2 cellular contexts compared by ENCODE assay signal in the genomic region with DNA sequence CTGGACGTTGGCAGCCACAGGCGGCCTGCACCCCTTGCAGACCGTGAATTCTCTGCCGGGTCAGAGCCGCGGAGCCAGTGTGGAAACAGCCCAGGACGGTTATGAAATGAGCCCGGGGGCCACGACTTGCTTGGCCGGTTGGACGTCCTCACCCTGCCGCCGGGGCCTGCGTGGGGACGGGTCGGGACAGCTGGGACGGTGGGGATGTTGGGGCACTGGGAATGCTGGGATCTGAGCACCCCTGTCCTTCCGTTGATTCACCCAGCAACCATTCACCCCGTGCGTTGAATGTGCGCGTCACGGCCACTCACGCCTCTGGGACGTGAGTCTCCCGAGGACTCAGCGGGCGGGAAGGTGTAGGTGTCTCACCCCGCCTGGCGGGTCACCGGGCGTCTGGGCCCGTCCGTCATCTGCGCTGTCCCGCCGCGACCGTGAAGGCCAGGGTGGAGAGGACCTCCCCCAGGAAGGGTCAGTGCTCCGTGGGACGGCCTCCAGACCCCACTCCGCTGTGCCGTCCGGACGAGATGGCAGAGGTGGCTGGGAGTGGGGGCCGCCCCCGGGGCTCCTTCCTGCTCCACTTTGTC.
TF ChIP-seq lines count a peak whose summit lies in the region.

No MANE protein-coding gene starts in this region.

TF ChIP-seq in IMR-90, 13 proteins besides CTCF, POLR2A, EP300 and RAD21:
- TF ChIP-seq CHD1 (IDR thresholded peaks at IDR 0.05; ENCODE audit: low read depth, low read length) (no peak), FOS (IDR thresholded peaks at IDR 0.05; ENCODE audit: low read depth, low read length) (peak; percentile 75), CEBPB (IDR thresholded peaks at IDR 0.05; ENCODE audit: low read depth, low read length) (peak; percentile 29; the same call in 1 of the 2 replicates), USF2 (IDR thresholded peaks at IDR 0.05; ENCODE audit: low read depth, low read length) (no peak), RFX5 (IDR thresholded peaks at IDR 0.05; ENCODE audit: low read depth, low read length) (peak; percentile 68; the same call in 1 of the 2 replicates), SMC3 (IDR thresholded peaks at IDR 0.05; ENCODE audit: low read depth, low read length) (no peak), BHLHE40 (IDR thresholded peaks at IDR 0.05; ENCODE audit: low read depth, low read length) (peak; percentile 91), MAZ (IDR thresholded peaks at IDR 0.05; ENCODE audit: borderline replicate concordance, low read depth, low read length) (peak; percentile 10; the same call in 1 of the 2 replicates)

TF ChIP-seq in GM12878, 131 proteins besides CTCF, POLR2A, EP300 and RAD21:
- TF ChIP-seq IKZF1 (conservative IDR thresholded peaks at IDR 0.05) (0 out of 2 replicates have a peak, but pooled peaks have one; percentile 30), RFX5 (IDR thresholded peaks at IDR 0.05; ENCODE audit: low read depth, low read length) (peak; percentile 36; the same call in 1 of the 2 replicates), FOXM1 (IDR thresholded peaks at IDR 0.05; ENCODE audit: low read depth, low read length) (no peak), NBN (IDR thresholded peaks at IDR 0.05) (no peak), LARP7 (IDR thresholded peaks at IDR 0.05) (peak; percentile 26; the same call in 1 of the 2 replicates), SUPT20H (IDR thresholded peaks at IDR 0.05; ENCODE audit: borderline replicate concordance, control insufficient read depth, low read depth, low read length) (no peak), SIN3A (IDR thresholded peaks at IDR 0.05; ENCODE audit: low read depth, low read length) (no peak), NFIC (IDR thresholded peaks at IDR 0.05; ENCODE audit: low read depth, low read length) (no peak), SMARCA5 (IDR thresholded peaks at IDR 0.05) (no peak), ZNF274 (IDR thresholded peaks at IDR 0.05; ENCODE audit: insufficient read depth, insufficient read length) (no peak), BMI1 (IDR thresholded peaks at IDR 0.05; ENCODE audit: borderline replicate concordance) (no peak), BHLHE40 (IDR thresholded peaks at IDR 0.05; ENCODE audit: borderline replicate concordance in 1 of 2, low read depth in 2 of 2, low read length in 1 of 2) (peak in 1 of 2 experiments; percentile 33; a peak in 1 of 4 replicates), PAX8 (IDR thresholded peaks at IDR 0.05) (no peak), E2F8 (IDR thresholded peaks at IDR 0.05; ENCODE audit: low read depth, partially characterized antibody) (no peak), RAD51 (IDR thresholded peaks at IDR 0.05) (no peak)
- TF ChIP-seq, protein P1, sequence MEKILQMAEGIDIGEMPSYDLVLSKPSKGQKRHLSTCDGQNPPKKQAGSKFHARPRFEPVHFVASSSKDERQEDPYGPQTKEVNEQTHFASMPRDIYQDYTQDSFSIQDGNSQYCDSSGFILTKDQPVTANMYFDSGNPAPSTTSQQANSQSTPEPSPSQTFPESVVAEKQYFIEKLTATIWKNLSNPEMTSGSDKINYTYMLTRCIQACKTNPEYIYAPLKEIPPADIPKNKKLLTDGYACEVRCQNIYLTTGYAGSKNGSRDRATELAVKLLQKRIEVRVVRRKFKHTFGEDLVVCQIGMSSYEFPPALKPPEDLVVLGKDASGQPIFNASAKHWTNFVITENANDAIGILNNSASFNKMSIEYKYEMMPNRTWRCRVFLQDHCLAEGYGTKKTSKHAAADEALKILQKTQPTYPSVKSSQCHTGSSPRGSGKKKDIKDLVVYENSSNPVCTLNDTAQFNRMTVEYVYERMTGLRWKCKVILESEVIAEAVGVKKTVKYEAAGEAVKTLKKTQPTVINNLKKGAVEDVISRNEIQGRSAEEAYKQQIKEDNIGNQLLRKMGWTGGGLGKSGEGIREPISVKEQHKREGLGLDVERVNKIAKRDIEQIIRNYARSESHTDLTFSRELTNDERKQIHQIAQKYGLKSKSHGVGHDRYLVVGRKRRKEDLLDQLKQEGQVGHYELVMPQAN (conservative IDR thresholded peaks at IDR 0.05), result 0 out of 2 replicates have a peak, but pooled peaks have one; percentile 31
- TF ChIP-seq, protein P2, sequence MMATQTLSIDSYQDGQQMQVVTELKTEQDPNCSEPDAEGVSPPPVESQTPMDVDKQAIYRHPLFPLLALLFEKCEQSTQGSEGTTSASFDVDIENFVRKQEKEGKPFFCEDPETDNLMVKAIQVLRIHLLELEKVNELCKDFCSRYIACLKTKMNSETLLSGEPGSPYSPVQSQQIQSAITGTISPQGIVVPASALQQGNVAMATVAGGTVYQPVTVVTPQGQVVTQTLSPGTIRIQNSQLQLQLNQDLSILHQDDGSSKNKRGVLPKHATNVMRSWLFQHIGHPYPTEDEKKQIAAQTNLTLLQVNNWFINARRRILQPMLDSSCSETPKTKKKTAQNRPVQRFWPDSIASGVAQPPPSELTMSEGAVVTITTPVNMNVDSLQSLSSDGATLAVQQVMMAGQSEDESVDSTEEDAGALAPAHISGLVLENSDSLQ (IDR thresholded peaks at IDR 0.05), result peak; percentile 50; the same call in 1 of the 2 replicates
